38 cellular contexts compared by ENCODE assay signal in the genomic region with DNA sequence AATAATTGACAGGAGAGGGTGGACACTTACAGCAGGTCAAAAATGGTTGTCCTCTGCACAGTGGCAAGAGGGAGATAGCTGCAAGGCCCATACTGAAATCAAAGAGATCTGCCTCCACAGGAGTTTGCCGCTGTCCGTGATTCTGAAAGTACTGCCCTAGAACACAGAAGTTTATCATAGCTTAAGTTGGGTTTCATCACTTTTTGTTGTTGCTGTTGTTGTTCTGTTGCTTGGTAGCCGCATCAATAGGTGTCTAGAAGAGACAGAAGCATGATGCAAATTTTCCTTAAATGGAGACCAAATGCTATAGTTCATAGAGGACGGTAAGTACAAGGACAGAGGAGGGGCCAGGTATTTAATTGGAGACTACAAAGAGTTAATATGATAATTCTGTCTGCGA.
"Had no signal": no experiment of that assay in that cellular context is flagged by ENCODE, and none has a peak within 500 bp of the region (broad histone marks: within the 10 kb centered on the region; RNA-seq: fewer than 3 reads in every experiment).

No MANE protein-coding gene starts in this region.

- H3K9me3 Mint-ChIP-seq: activated naive CD4-positive, alpha-beta T cell treated with anti-CD3 and anti-CD28 coated beads for 36 hours; activated naive CD4-positive, alpha-beta T cell treated with anti-CD3 and anti-CD28 coated beads, Interleukin-2, amount 10 ng/mL, durations not matched to agents 7 days and 5 days; activated naive CD4-positive, alpha-beta T cell treated with anti-CD3 and anti-CD28 coated beads, Interleukin-2, amount 50 U/mL, for 24 hours; activated naive CD4-positive, alpha-beta T cell treated with anti-CD3 and anti-CD28 coated beads, Interleukin-2, amount 50 U/mL, for 72 hours; activated naive CD8-positive, alpha-beta T cell treated with anti-CD3 and anti-CD28 coated beads for 36 hours; activated naive CD8-positive, alpha-beta T cell treated with anti-CD3 and anti-CD28 coated beads, Interleukin-2, amount 10 ng/mL, durations not matched to agents 7 days and 5 days; activated naive CD8-positive, alpha-beta T cell treated with anti-CD3 and anti-CD28 coated beads, Interleukin-2, amount 50 U/mL, for 24 hours; activated T-cell treated with anti-CD3 and anti-CD28 coated beads, Interleukin-2, amount 50 U/mL, for 24 hours; activated T-cell treated with anti-CD3 and anti-CD28 coated beads, Interleukin-2, amount 50 U/mL, for 4 hours; activated T-cell treated with anti-CD3 and anti-CD28 coated beads, Interleukin-2, amount 50 U/mL, for 72 hours; activated T-helper 1 cell treated with anti-CD3 and anti-CD28 coated beads, Interleukin-12 subunit alpha, Interleukin-12 subunit beta, Interleukin-2, Interleukin-4 antibody, amounts not matched to agents 30 ng/mL and 10 ng/mL and 1 ng/mL, durations not matched to agents 14 hours and 24 hours and 36 hours; activated T-helper 17 cell treated with anti-CD3 and anti-CD28 coated beads, Interleukin-2, amount 50 U/mL, for 72 hours; activated T-helper 2 cell treated with anti-CD3 and anti-CD28 coated beads, Interferon-gamma antibody, Interleukin-2, Interleukin-4, amounts not matched to agents 10 μg/mL and 5 μg/mL and 100 μg/mL, durations not matched to agents 14 hours and 24 hours and 36 hours; brain; central memory CD8-positive, alpha-beta T cell had no signal

- H3K4me3 ChIP-seq: adrenal gland, ascending aorta, body of pancreas, breast epithelium, cardiac muscle cell had no signal

- H3K4me3 Mint-ChIP-seq: activated naive CD4-positive, alpha-beta T cell treated with anti-CD3 and anti-CD28 coated beads for 36 hours; activated naive CD4-positive, alpha-beta T cell treated with anti-CD3 and anti-CD28 coated beads, Interleukin-2, amount 10 ng/mL, durations not matched to agents 7 days and 5 days; activated naive CD4-positive, alpha-beta T cell treated with anti-CD3 and anti-CD28 coated beads, Interleukin-2, amount 50 U/mL, for 24 hours; activated naive CD8-positive, alpha-beta T cell; activated naive CD8-positive, alpha-beta T cell treated with anti-CD3 and anti-CD28 coated beads for 36 hours; activated naive CD8-positive, alpha-beta T cell treated with anti-CD3 and anti-CD28 coated beads, Interleukin-2, amount 10 ng/mL, durations not matched to agents 7 days and 5 days; activated naive CD8-positive, alpha-beta T cell treated with anti-CD3 and anti-CD28 coated beads, Interleukin-2, amount 50 U/mL, for 24 hours; activated T-cell treated with anti-CD3 and anti-CD28 coated beads, Interleukin-2, amount 50 U/mL, for 24 hours; activated T-cell treated with anti-CD3 and anti-CD28 coated beads, Interleukin-2, amount 50 U/mL, for 4 hours; activated T-cell treated with anti-CD3 and anti-CD28 coated beads, Interleukin-2, amount 50 U/mL, for 72 hours; activated T-helper 1 cell treated with anti-CD3 and anti-CD28 coated beads, Interleukin-12 subunit alpha, Interleukin-12 subunit beta, Interleukin-2, Interleukin-4 antibody, amounts not matched to agents 30 ng/mL and 10 ng/mL and 1 ng/mL, durations not matched to agents 14 hours and 24 hours and 36 hours; activated T-helper 17 cell treated with anti-CD3 and anti-CD28 coated beads, Interleukin-2, amount 50 U/mL, for 72 hours; brain; central memory CD8-positive, alpha-beta T cell had no signal

- H3K9me3 ChIP-seq: adrenal gland, ascending aorta, body of pancreas, breast epithelium had no signal

- H3K36me3 ChIP-seq: adrenal gland, ascending aorta, brain microvascular endothelial cell, breast epithelium, cardiac muscle cell had no signal

- H3K4me1 ChIP-seq: adrenal gland, ascending aorta, body of pancreas, breast epithelium had no signal

- H3K27ac Mint-ChIP-seq: activated naive CD4-positive, alpha-beta T cell treated with anti-CD3 and anti-CD28 coated beads for 36 hours; activated naive CD4-positive, alpha-beta T cell treated with anti-CD3 and anti-CD28 coated beads, Interleukin-2, amount 10 ng/mL, durations not matched to agents 7 days and 5 days; activated naive CD4-positive, alpha-beta T cell treated with anti-CD3 and anti-CD28 coated beads, Interleukin-2, amount 50 U/mL, for 24 hours; activated naive CD4-positive, alpha-beta T cell treated with anti-CD3 and anti-CD28 coated beads, Interleukin-2, amount 50 U/mL, for 72 hours; activated naive CD8-positive, alpha-beta T cell; activated naive CD8-positive, alpha-beta T cell treated with anti-CD3 and anti-CD28 coated beads for 36 hours; activated naive CD8-positive, alpha-beta T cell treated with anti-CD3 and anti-CD28 coated beads, Interleukin-2, amount 10 ng/mL, durations not matched to agents 7 days and 5 days; activated naive CD8-positive, alpha-beta T cell treated with anti-CD3 and anti-CD28 coated beads, Interleukin-2, amount 50 U/mL, for 24 hours; activated T-cell treated with anti-CD3 and anti-CD28 coated beads, Interleukin-2, amount 50 U/mL, for 24 hours; activated T-cell treated with anti-CD3 and anti-CD28 coated beads, Interleukin-2, amount 50 U/mL, for 72 hours; activated T-helper 1 cell treated with anti-CD3 and anti-CD28 coated beads, Interleukin-12 subunit alpha, Interleukin-12 subunit beta, Interleukin-2, Interleukin-4 antibody, amounts not matched to agents 30 ng/mL and 10 ng/mL and 1 ng/mL, durations not matched to agents 14 hours and 24 hours and 36 hours; activated T-helper 17 cell treated with anti-CD3 and anti-CD28 coated beads, Interleukin-2, amount 50 U/mL, for 72 hours; activated T-helper 2 cell treated with anti-CD3 and anti-CD28 coated beads, Interferon-gamma antibody, Interleukin-2, Interleukin-4, amounts not matched to agents 10 μg/mL and 5 μg/mL and 100 μg/mL, durations not matched to agents 14 hours and 24 hours and 36 hours; brain had no signal

- DNase-seq: activated effector memory CD4-positive, alpha-beta T cell treated with anti-CD3 and anti-CD28 coated beads, Interleukin-2, amount 50 U/mL, for 16 hours; activated effector memory CD4-positive, alpha-beta T cell treated with Interleukin-2 at 50 U/mL for 16 hours; activated gamma-delta T cell; activated gamma-delta T cell treated with Interleukin-2 at 50 U/mL for 16 hours; activated naive CD4-positive, alpha-beta T cell; activated naive CD4-positive, alpha-beta T cell treated with anti-CD3 and anti-CD28 coated beads for 36 hours; activated naive CD4-positive, alpha-beta T cell treated with anti-CD3 and anti-CD28 coated beads, Interleukin-2, amount 10 ng/mL, durations not matched to agents 7 days and 5 days; activated naive CD4-positive, alpha-beta T cell treated with anti-CD3 and anti-CD28 coated beads, Interleukin-2, amount 50 U/mL, for 16 hours; activated naive CD4-positive, alpha-beta T cell treated with Interleukin-2 at 50 U/mL for 16 hours; activated naive CD8-positive, alpha-beta T cell treated with anti-CD3 and anti-CD28 coated beads for 36 hours; activated naive CD8-positive, alpha-beta T cell treated with anti-CD3 and anti-CD28 coated beads, Interleukin-2, amount 10 ng/mL, durations not matched to agents 7 days and 5 days; activated naive CD8-positive, alpha-beta T cell treated with anti-CD3 and anti-CD28 coated beads, Interleukin-2, amount 50 U/mL, for 24 hours; activated T-cell treated with anti-CD3 and anti-CD28 coated beads for 4 hours; activated T-cell treated with anti-CD3 and anti-CD28 coated beads, Interleukin-2, amount 50 U/mL, for 1 hour; activated T-cell treated with anti-CD3 and anti-CD28 coated beads, Interleukin-2, amount 50 U/mL, for 24 hours; activated T-cell treated with anti-CD3 and anti-CD28 coated beads, Interleukin-2, amount 50 U/mL, for 4 hours; activated T-cell treated with anti-CD3 and anti-CD28 coated beads, Interleukin-2, amount 50 U/mL, for 48 hours; activated T-cell treated with anti-CD3 and anti-CD28 coated beads, Interleukin-2, amount 50 U/mL, for 72 hours; adrenal gland; amniotic stem cell; amygdala; anterior cingulate cortex; aorta; body of pancreas; brain microvascular endothelial cell; central memory CD4-positive, alpha-beta T cell; cerebellar nuclear complex had no signal

- H3K27me3 Mint-ChIP-seq: activated naive CD4-positive, alpha-beta T cell treated with anti-CD3 and anti-CD28 coated beads, Interleukin-2, amount 10 ng/mL, durations not matched to agents 7 days and 5 days; activated naive CD8-positive, alpha-beta T cell treated with anti-CD3 and anti-CD28 coated beads, Interleukin-2, amount 50 U/mL, for 24 hours; brain had no signal

- ATAC-seq: activated naive CD4-positive, alpha-beta T cell treated with anti-CD3 and anti-CD28 coated beads, Interleukin-2, amount 50 U/mL, for 72 hours; activated naive CD8-positive, alpha-beta T cell treated with anti-CD3 and anti-CD28 coated beads, Interleukin-2, amount 50 U/mL, for 24 hours; activated T-cell treated with anti-CD3 and anti-CD28 coated beads, Interleukin-2, amount 50 U/mL, for 4 hours; activated T-cell treated with anti-CD3 and anti-CD28 coated beads, Interleukin-2, amount 50 U/mL, for 72 hours; activated T-helper 17 cell treated with anti-CD3 and anti-CD28 coated beads, Interleukin-2, amount 50 U/mL, for 72 hours; body of pancreas had no signal

- H3K27me3 ChIP-seq: adrenal gland, ascending aorta, body of pancreas, brain microvascular endothelial cell, breast epithelium, cardiac muscle cell had no signal

- H3K4me1 Mint-ChIP-seq: activated naive CD4-positive, alpha-beta T cell treated with anti-CD3 and anti-CD28 coated beads, Interleukin-2, amount 10 ng/mL, durations not matched to agents 7 days and 5 days; activated naive CD4-positive, alpha-beta T cell treated with anti-CD3 and anti-CD28 coated beads, Interleukin-2, amount 50 U/mL, for 24 hours; activated naive CD8-positive, alpha-beta T cell treated with anti-CD3 and anti-CD28 coated beads for 36 hours; activated naive CD8-positive, alpha-beta T cell treated with anti-CD3 and anti-CD28 coated beads, Interleukin-2, amount 10 ng/mL, durations not matched to agents 7 days and 5 days; activated naive CD8-positive, alpha-beta T cell treated with anti-CD3 and anti-CD28 coated beads, Interleukin-2, amount 50 U/mL, for 24 hours; activated T-helper 17 cell treated with anti-CD3 and anti-CD28 coated beads, Interleukin-2, amount 50 U/mL, for 72 hours; central memory CD8-positive, alpha-beta T cell had no signal

- H3K36me3 Mint-ChIP-seq: activated naive CD4-positive, alpha-beta T cell treated with anti-CD3 and anti-CD28 coated beads, Interleukin-2, amount 10 ng/mL, durations not matched to agents 7 days and 5 days; activated naive CD4-positive, alpha-beta T cell treated with anti-CD3 and anti-CD28 coated beads, Interleukin-2, amount 50 U/mL, for 24 hours; activated naive CD4-positive, alpha-beta T cell treated with anti-CD3 and anti-CD28 coated beads, Interleukin-2, amount 50 U/mL, for 72 hours; activated naive CD8-positive, alpha-beta T cell; activated naive CD8-positive, alpha-beta T cell treated with anti-CD3 and anti-CD28 coated beads for 36 hours; activated naive CD8-positive, alpha-beta T cell treated with anti-CD3 and anti-CD28 coated beads, Interleukin-2, amount 10 ng/mL, durations not matched to agents 7 days and 5 days; brain had no signal

- H3K27ac ChIP-seq: adrenal gland, ascending aorta, body of pancreas, brain microvascular endothelial cell, breast epithelium, cardiac muscle cell had no signal
